Comparison of ENCODE assay signal across 41 cellular contexts in genomic region chr12:46798648-46799047, GRCh38. TPM values are rescaled to one million over a fixed set of nuclear protein-coding genes. Genes with fewer than 3 reads are reported as not detected.
"Had no signal": no experiment of that assay in that cellular context is flagged by ENCODE, and none has a peak within 500 bp of the region (broad histone marks: within the 10 kb centered on the region; RNA-seq: fewer than 3 reads in every experiment).

No MANE protein-coding gene starts in this region.

- H3K27ac Mint-ChIP-seq: activated naive CD4-positive, alpha-beta T cell treated with anti-CD3 and anti-CD28 coated beads for 36 hours; activated naive CD4-positive, alpha-beta T cell treated with anti-CD3 and anti-CD28 coated beads, Interleukin-2, amount 10 ng/mL, durations not matched to agents 7 days and 5 days; activated naive CD4-positive, alpha-beta T cell treated with anti-CD3 and anti-CD28 coated beads, Interleukin-2, amount 50 U/mL, for 24 hours; activated naive CD4-positive, alpha-beta T cell treated with anti-CD3 and anti-CD28 coated beads, Interleukin-2, amount 50 U/mL, for 72 hours; activated naive CD8-positive, alpha-beta T cell; activated naive CD8-positive, alpha-beta T cell treated with anti-CD3 and anti-CD28 coated beads for 36 hours; activated naive CD8-positive, alpha-beta T cell treated with anti-CD3 and anti-CD28 coated beads, Interleukin-2, amount 10 ng/mL, durations not matched to agents 7 days and 5 days; activated naive CD8-positive, alpha-beta T cell treated with anti-CD3 and anti-CD28 coated beads, Interleukin-2, amount 50 U/mL, for 24 hours; activated T-cell treated with anti-CD3 and anti-CD28 coated beads, Interleukin-2, amount 50 U/mL, for 24 hours; activated T-cell treated with anti-CD3 and anti-CD28 coated beads, Interleukin-2, amount 50 U/mL, for 72 hours; activated T-helper 1 cell treated with anti-CD3 and anti-CD28 coated beads, Interleukin-12 subunit alpha, Interleukin-12 subunit beta, Interleukin-2, Interleukin-4 antibody, amounts not matched to agents 30 ng/mL and 10 ng/mL and 1 ng/mL, durations not matched to agents 14 hours and 24 hours and 36 hours; activated T-helper 17 cell treated with anti-CD3 and anti-CD28 coated beads, Interleukin-2, amount 50 U/mL, for 72 hours; activated T-helper 2 cell treated with anti-CD3 and anti-CD28 coated beads, Interferon-gamma antibody, Interleukin-2, Interleukin-4, amounts not matched to agents 10 μg/mL and 5 μg/mL and 100 μg/mL, durations not matched to agents 14 hours and 24 hours and 36 hours; brain had no signal

- H3K4me3 ChIP-seq: adrenal gland, ascending aorta, body of pancreas, breast epithelium, cardiac muscle cell had no signal

- H3K36me3 ChIP-seq: adrenal gland, ascending aorta, brain microvascular endothelial cell, breast epithelium, cardiac muscle cell had no signal

- DNase-seq: activated effector memory CD4-positive, alpha-beta T cell treated with anti-CD3 and anti-CD28 coated beads, Interleukin-2, amount 50 U/mL, for 16 hours; activated effector memory CD4-positive, alpha-beta T cell treated with Interleukin-2 at 50 U/mL for 16 hours; activated gamma-delta T cell; activated gamma-delta T cell treated with Interleukin-2 at 50 U/mL for 16 hours; activated naive CD4-positive, alpha-beta T cell; activated naive CD4-positive, alpha-beta T cell treated with anti-CD3 and anti-CD28 coated beads for 36 hours; activated naive CD4-positive, alpha-beta T cell treated with anti-CD3 and anti-CD28 coated beads, Interleukin-2, amount 10 ng/mL, durations not matched to agents 7 days and 5 days; activated naive CD4-positive, alpha-beta T cell treated with anti-CD3 and anti-CD28 coated beads, Interleukin-2, amount 50 U/mL, for 16 hours; activated naive CD4-positive, alpha-beta T cell treated with Interleukin-2 at 50 U/mL for 16 hours; activated naive CD8-positive, alpha-beta T cell treated with anti-CD3 and anti-CD28 coated beads for 36 hours; activated naive CD8-positive, alpha-beta T cell treated with anti-CD3 and anti-CD28 coated beads, Interleukin-2, amount 10 ng/mL, durations not matched to agents 7 days and 5 days; activated naive CD8-positive, alpha-beta T cell treated with anti-CD3 and anti-CD28 coated beads, Interleukin-2, amount 50 U/mL, for 24 hours; activated T-cell treated with anti-CD3 and anti-CD28 coated beads, Interleukin-2, amount 50 U/mL, for 1 hour; activated T-cell treated with anti-CD3 and anti-CD28 coated beads, Interleukin-2, amount 50 U/mL, for 24 hours; activated T-cell treated with anti-CD3 and anti-CD28 coated beads, Interleukin-2, amount 50 U/mL, for 4 hours; activated T-cell treated with anti-CD3 and anti-CD28 coated beads, Interleukin-2, amount 50 U/mL, for 48 hours; activated T-cell treated with anti-CD3 and anti-CD28 coated beads, Interleukin-2, amount 50 U/mL, for 72 hours; adrenal gland; amniotic stem cell; amygdala; anterior cingulate cortex; aorta; body of pancreas; brain microvascular endothelial cell; caudate nucleus; central memory CD4-positive, alpha-beta T cell; cerebellar nuclear complex had no signal

- FAIRE-seq: astrocyte, bronchial epithelial cell had no signal

- H3K9me3 Mint-ChIP-seq: activated naive CD4-positive, alpha-beta T cell treated with anti-CD3 and anti-CD28 coated beads for 36 hours; activated naive CD4-positive, alpha-beta T cell treated with anti-CD3 and anti-CD28 coated beads, Interleukin-2, amount 10 ng/mL, durations not matched to agents 7 days and 5 days; activated naive CD4-positive, alpha-beta T cell treated with anti-CD3 and anti-CD28 coated beads, Interleukin-2, amount 50 U/mL, for 24 hours; activated naive CD4-positive, alpha-beta T cell treated with anti-CD3 and anti-CD28 coated beads, Interleukin-2, amount 50 U/mL, for 72 hours; activated naive CD8-positive, alpha-beta T cell treated with anti-CD3 and anti-CD28 coated beads, Interleukin-2, amount 50 U/mL, for 24 hours; activated T-cell treated with anti-CD3 and anti-CD28 coated beads, Interleukin-2, amount 50 U/mL, for 24 hours; activated T-cell treated with anti-CD3 and anti-CD28 coated beads, Interleukin-2, amount 50 U/mL, for 4 hours; activated T-cell treated with anti-CD3 and anti-CD28 coated beads, Interleukin-2, amount 50 U/mL, for 72 hours; activated T-helper 1 cell treated with anti-CD3 and anti-CD28 coated beads, Interleukin-12 subunit alpha, Interleukin-12 subunit beta, Interleukin-2, Interleukin-4 antibody, amounts not matched to agents 30 ng/mL and 10 ng/mL and 1 ng/mL, durations not matched to agents 14 hours and 24 hours and 36 hours; activated T-helper 17 cell treated with anti-CD3 and anti-CD28 coated beads, Interleukin-2, amount 50 U/mL, for 72 hours; activated T-helper 2 cell treated with anti-CD3 and anti-CD28 coated beads, Interferon-gamma antibody, Interleukin-2, Interleukin-4, amounts not matched to agents 10 μg/mL and 5 μg/mL and 100 μg/mL, durations not matched to agents 14 hours and 24 hours and 36 hours; central memory CD8-positive, alpha-beta T cell had no signal

- H3K4me1 Mint-ChIP-seq: activated naive CD8-positive, alpha-beta T cell treated with anti-CD3 and anti-CD28 coated beads for 36 hours; activated naive CD8-positive, alpha-beta T cell treated with anti-CD3 and anti-CD28 coated beads, Interleukin-2, amount 10 ng/mL, durations not matched to agents 7 days and 5 days; activated naive CD8-positive, alpha-beta T cell treated with anti-CD3 and anti-CD28 coated beads, Interleukin-2, amount 50 U/mL, for 24 hours; activated T-helper 17 cell treated with anti-CD3 and anti-CD28 coated beads, Interleukin-2, amount 50 U/mL, for 72 hours; brain; central memory CD8-positive, alpha-beta T cell had no signal

- ATAC-seq: activated naive CD4-positive, alpha-beta T cell treated with anti-CD3 and anti-CD28 coated beads, Interleukin-2, amount 50 U/mL, for 72 hours; activated naive CD8-positive, alpha-beta T cell treated with anti-CD3 and anti-CD28 coated beads, Interleukin-2, amount 50 U/mL, for 24 hours; activated T-cell treated with anti-CD3 and anti-CD28 coated beads, Interleukin-2, amount 50 U/mL, for 4 hours; activated T-cell treated with anti-CD3 and anti-CD28 coated beads, Interleukin-2, amount 50 U/mL, for 72 hours; activated T-helper 17 cell treated with anti-CD3 and anti-CD28 coated beads, Interleukin-2, amount 50 U/mL, for 72 hours; body of pancreas had no signal

- H3K36me3 Mint-ChIP-seq: activated naive CD4-positive, alpha-beta T cell treated with anti-CD3 and anti-CD28 coated beads, Interleukin-2, amount 10 ng/mL, durations not matched to agents 7 days and 5 days; activated naive CD8-positive, alpha-beta T cell treated with anti-CD3 and anti-CD28 coated beads, Interleukin-2, amount 10 ng/mL, durations not matched to agents 7 days and 5 days; brain had no signal

- H3K27me3 Mint-ChIP-seq: activated naive CD4-positive, alpha-beta T cell treated with anti-CD3 and anti-CD28 coated beads, Interleukin-2, amount 10 ng/mL, durations not matched to agents 7 days and 5 days; activated naive CD4-positive, alpha-beta T cell treated with anti-CD3 and anti-CD28 coated beads, Interleukin-2, amount 50 U/mL, for 24 hours had no signal

- H3K4me3 Mint-ChIP-seq: activated naive CD4-positive, alpha-beta T cell treated with anti-CD3 and anti-CD28 coated beads for 36 hours; activated naive CD4-positive, alpha-beta T cell treated with anti-CD3 and anti-CD28 coated beads, Interleukin-2, amount 10 ng/mL, durations not matched to agents 7 days and 5 days; activated naive CD4-positive, alpha-beta T cell treated with anti-CD3 and anti-CD28 coated beads, Interleukin-2, amount 50 U/mL, for 24 hours; activated naive CD8-positive, alpha-beta T cell; activated naive CD8-positive, alpha-beta T cell treated with anti-CD3 and anti-CD28 coated beads for 36 hours; activated naive CD8-positive, alpha-beta T cell treated with anti-CD3 and anti-CD28 coated beads, Interleukin-2, amount 10 ng/mL, durations not matched to agents 7 days and 5 days; activated naive CD8-positive, alpha-beta T cell treated with anti-CD3 and anti-CD28 coated beads, Interleukin-2, amount 50 U/mL, for 24 hours; activated T-cell treated with anti-CD3 and anti-CD28 coated beads, Interleukin-2, amount 50 U/mL, for 24 hours; activated T-cell treated with anti-CD3 and anti-CD28 coated beads, Interleukin-2, amount 50 U/mL, for 4 hours; activated T-cell treated with anti-CD3 and anti-CD28 coated beads, Interleukin-2, amount 50 U/mL, for 72 hours; activated T-helper 1 cell treated with anti-CD3 and anti-CD28 coated beads, Interleukin-12 subunit alpha, Interleukin-12 subunit beta, Interleukin-2, Interleukin-4 antibody, amounts not matched to agents 30 ng/mL and 10 ng/mL and 1 ng/mL, durations not matched to agents 14 hours and 24 hours and 36 hours; activated T-helper 17 cell treated with anti-CD3 and anti-CD28 coated beads, Interleukin-2, amount 50 U/mL, for 72 hours; brain; central memory CD8-positive, alpha-beta T cell had no signal

- H3K27ac ChIP-seq: adrenal gland, ascending aorta, body of pancreas, brain microvascular endothelial cell, breast epithelium, cardiac muscle cell had no signal

- H3K4me1 ChIP-seq: adrenal gland, ascending aorta, breast epithelium had no signal

- H3K27me3 ChIP-seq: adrenal gland, ascending aorta, body of pancreas, brain microvascular endothelial cell, breast epithelium, cardiac muscle cell had no signal

- H3K9me3 ChIP-seq: adrenal gland, ascending aorta, body of pancreas, breast epithelium had no signal

RNA-seq across cellular contexts. Expression of gene SLC38A4, which starts 27.1 kb away (rescaled TPM):
- total RNA-seq: activated naive CD4-positive, alpha-beta T cell treated with anti-CD3 and anti-CD28 coated beads for 36 hours; activated naive CD4-positive, alpha-beta T cell treated with anti-CD3 and anti-CD28 coated beads, Interleukin-2, amount 50 U/mL, for 72 hours; activated naive CD8-positive, alpha-beta T cell treated with anti-CD3 and anti-CD28 coated beads for 36 hours; activated naive CD8-positive, alpha-beta T cell treated with anti-CD3 and anti-CD28 coated beads, Interleukin-2, amount 10 ng/mL, durations not matched to agents 7 days and 5 days; activated T-helper 1 cell treated with anti-CD3 and anti-CD28 coated beads, Interleukin-12 subunit alpha, Interleukin-12 subunit beta, Interleukin-2, Interleukin-4 antibody, amounts not matched to agents 30 ng/mL and 10 ng/mL and 1 ng/mL, durations not matched to agents 14 hours and 24 hours and 36 hours; activated T-helper 2 cell treated with anti-CD3 and anti-CD28 coated beads, Interferon-gamma antibody, Interleukin-2, Interleukin-4, amounts not matched to agents 10 μg/mL and 5 μg/mL and 100 μg/mL, durations not matched to agents 14 hours and 24 hours and 36 hours; ascending aorta; cardiac septum had no signal
